Comparison of ENCODE assay signal across 27 cellular contexts in the genomic region with DNA sequence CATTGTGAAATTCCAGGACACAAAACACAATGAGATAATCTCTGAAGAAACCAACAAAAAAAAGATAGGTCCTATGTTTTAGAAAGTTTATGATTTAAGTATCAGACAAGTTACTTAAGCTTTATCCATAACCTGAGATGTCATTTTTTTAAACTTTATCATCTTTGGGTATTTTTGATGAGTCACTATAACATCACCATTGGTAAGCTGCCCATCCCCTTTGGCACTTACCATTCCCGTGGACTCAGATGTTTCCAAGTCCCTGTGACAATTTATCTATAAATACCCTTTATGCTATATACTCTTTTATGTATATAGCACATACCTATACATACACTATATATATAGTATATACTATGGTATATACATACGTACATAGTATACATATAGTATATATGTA.
"Had no signal": no experiment of that assay in that cellular context is flagged by ENCODE, and none has a peak within 500 bp of the region (broad histone marks: within the 10 kb centered on the region; RNA-seq: fewer than 3 reads in every experiment).

No MANE protein-coding gene starts in this region.

- H3K36me3 Mint-ChIP-seq: activated naive CD4-positive, alpha-beta T cell treated with anti-CD3 and anti-CD28 coated beads, Interleukin-2, amount 50 U/mL, for 24 hours; mesothelial cell of epicardium; natural killer cell treated with Interleukin-12 subunit alpha and Interleukin-12 subunit beta and Interleukin-15 and Interleukin-18, amount 100 ng/mL, for 72 hours; stimulated activated effector memory CD8-positive, alpha-beta T cell treated with anti-CD3 and anti-CD28 coated beads, Interleukin-12 subunit alpha, Interleukin-12 subunit beta, amount 100 ng/mL, for 72 hours; type B pancreatic cell had no signal

- H3K4me2 ChIP-seq: smooth muscle cell had no signal

- FAIRE-seq: endothelial cell of umbilical vein, frontal cortex, keratinocyte had no signal

- H3K4me1 Mint-ChIP-seq: activated naive CD4-positive, alpha-beta T cell treated with anti-CD3 and anti-CD28 coated beads, Interleukin-2, amount 50 U/mL, for 24 hours; mesothelial cell of epicardium; stimulated activated effector memory CD8-positive, alpha-beta T cell treated with anti-CD3 and anti-CD28 coated beads, Interleukin-12 subunit alpha, Interleukin-12 subunit beta, amount 100 ng/mL, for 72 hours had no signal

- H3K27ac ChIP-seq: ascending aorta, cardiac muscle cell, esophagus squamous epithelium, neutrophil, pancreas, right lobe of liver, stomach, testis, WERI-Rb-1 had no signal

- H3K4me1 ChIP-seq: ascending aorta, esophagus squamous epithelium, pancreas, right lobe of liver, stomach, testis had no signal

- H3K4me3 Mint-ChIP-seq: activated naive CD4-positive, alpha-beta T cell treated with anti-CD3 and anti-CD28 coated beads, Interleukin-2, amount 50 U/mL, for 24 hours; activated T-cell treated with anti-CD3 and anti-CD28 coated beads, Interleukin-2, amount 50 U/mL, for 72 hours; dendritic cell treated with granulocyte-macrophage colony-stimulating factor and Interleukin-4, amounts not matched to agents 40 ng/mL and 50 ng/mL, for 4 days; mesothelial cell of epicardium; natural killer cell treated with Interleukin-12 subunit alpha and Interleukin-12 subunit beta and Interleukin-15 and Interleukin-18, amount 100 ng/mL, for 72 hours; stimulated activated effector memory CD8-positive, alpha-beta T cell treated with anti-CD3 and anti-CD28 coated beads, Interleukin-12 subunit alpha, Interleukin-12 subunit beta, amount 100 ng/mL, for 72 hours; type B pancreatic cell had no signal

- H3K27ac Mint-ChIP-seq: activated naive CD4-positive, alpha-beta T cell treated with anti-CD3 and anti-CD28 coated beads, Interleukin-2, amount 50 U/mL, for 24 hours; activated T-cell treated with anti-CD3 and anti-CD28 coated beads, Interleukin-2, amount 50 U/mL, for 72 hours; dendritic cell treated with granulocyte-macrophage colony-stimulating factor and Interleukin-4, amounts not matched to agents 40 ng/mL and 50 ng/mL, for 4 days; mesothelial cell of epicardium; natural killer cell treated with Interleukin-12 subunit alpha and Interleukin-12 subunit beta and Interleukin-15 and Interleukin-18, amount 100 ng/mL, for 72 hours; stimulated activated effector memory CD8-positive, alpha-beta T cell treated with anti-CD3 and anti-CD28 coated beads, Interleukin-12 subunit alpha, Interleukin-12 subunit beta, amount 100 ng/mL, for 72 hours; type B pancreatic cell had no signal

- ATAC-seq: activated T-cell treated with anti-CD3 and anti-CD28 coated beads, Interleukin-2, amount 50 U/mL, for 72 hours; left lobe of liver; natural killer cell treated with Interleukin-12 subunit alpha and Interleukin-12 subunit beta and Interleukin-15 and Interleukin-18, amount 100 ng/mL, for 72 hours; pancreas; right lobe of liver; stimulated activated effector memory CD8-positive, alpha-beta T cell treated with anti-CD3 and anti-CD28 coated beads, Interleukin-12 subunit alpha, Interleukin-12 subunit beta, amount 100 ng/mL, for 72 hours had no signal

- H3K27me3 Mint-ChIP-seq: activated naive CD4-positive, alpha-beta T cell treated with anti-CD3 and anti-CD28 coated beads, Interleukin-2, amount 50 U/mL, for 24 hours; dendritic cell treated with granulocyte-macrophage colony-stimulating factor and Interleukin-4, amounts not matched to agents 40 ng/mL and 50 ng/mL, for 4 days; natural killer cell treated with Interleukin-12 subunit alpha and Interleukin-12 subunit beta and Interleukin-15 and Interleukin-18, amount 100 ng/mL, for 72 hours; type B pancreatic cell had no signal

- H3K27me3 ChIP-seq: ascending aorta, cardiac muscle cell, esophagus squamous epithelium, neutrophil, pancreas, right lobe of liver, stomach, testis had no signal

- H3K9me3 Mint-ChIP-seq: activated naive CD4-positive, alpha-beta T cell treated with anti-CD3 and anti-CD28 coated beads, Interleukin-2, amount 50 U/mL, for 24 hours; activated T-cell treated with anti-CD3 and anti-CD28 coated beads, Interleukin-2, amount 50 U/mL, for 72 hours; stimulated activated effector memory CD8-positive, alpha-beta T cell treated with anti-CD3 and anti-CD28 coated beads, Interleukin-12 subunit alpha, Interleukin-12 subunit beta, amount 100 ng/mL, for 72 hours had no signal

- H3K4me3 ChIP-seq: ascending aorta, cardiac muscle cell, esophagus squamous epithelium, lung, pancreas, right lobe of liver, smooth muscle cell, stomach, testis had no signal

- DNase-seq: activated CD4-positive, alpha-beta T cell treated with anti-CD3 and anti-CD28 coated beads, Interleukin-2, amount 50 U/mL, for 4 hours; activated gamma-delta T cell; activated T-cell treated with anti-CD3 and anti-CD28 coated beads, Interleukin-2, amount 50 U/mL, for 72 hours; effector CD8-positive, alpha-beta T cell; esophagus squamous epithelium; hypothalamus; pancreas; right lobe of liver; stimulated activated CD4-positive, alpha-beta T cell treated with anti-CD3 and anti-CD28 coated beads, Interleukin-4, amount 100 ng/mL, for 1 hour; stomach; testis; WERI-Rb-1 had no signal

- H3K9me3 ChIP-seq: ascending aorta, esophagus squamous epithelium, neutrophil, right lobe of liver, testis had no signal

- H3K36me3 ChIP-seq: ascending aorta, cardiac muscle cell, esophagus squamous epithelium, neutrophil, pancreas, right lobe of liver, stomach, WERI-Rb-1 had no signal
